ENCODE assay signal across 30 cellular contexts in the genomic region with DNA sequence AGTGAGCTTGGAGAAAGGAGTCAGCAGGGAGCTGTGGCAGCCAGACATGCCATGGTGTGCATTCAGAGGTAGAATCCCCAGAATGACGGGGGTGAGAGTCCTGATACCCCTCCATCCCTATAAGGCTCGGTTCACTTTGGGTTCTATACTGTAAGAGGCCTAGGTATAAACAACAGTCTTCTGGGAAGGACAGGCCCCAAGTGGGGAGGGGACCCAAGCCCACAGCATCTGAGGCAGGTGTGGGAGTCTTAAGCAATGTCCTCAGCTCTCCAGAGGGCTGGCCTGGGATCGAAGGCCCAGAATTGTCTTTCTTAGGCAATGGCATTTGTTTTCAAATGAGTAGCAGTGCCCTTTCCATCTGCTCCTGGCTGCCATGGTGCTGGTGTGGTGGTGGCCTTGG.
"Had no signal": no experiment of that assay in that cellular context is flagged by ENCODE, and none has a peak within 500 bp of the region (broad histone marks: within the 10 kb centered on the region; RNA-seq: fewer than 3 reads in every experiment).

No MANE protein-coding gene starts in this region.

- DNase-seq: activated B cell treated with CpG ODN at 0.5 μM for 24 hours; activated CD4-positive, alpha-beta memory T cell treated with anti-CD3 and anti-CD28 coated beads for 36 hours; activated CD4-positive, alpha-beta T cell treated with anti-CD3 and anti-CD28 coated beads for 4 hours; activated CD4-positive, alpha-beta T cell treated with anti-CD3 and anti-CD28 coated beads, Interleukin-2, amount 10 ng/mL, durations not matched to agents 24 days and 14 days; activated CD4-positive, alpha-beta T cell treated with anti-CD3 and anti-CD28 coated beads, Interleukin-2, amount 50 U/mL, for 1 hour; activated CD4-positive, alpha-beta T cell treated with anti-CD3 and anti-CD28 coated beads, Interleukin-2, amount 50 U/mL, for 4 hours; activated CD4-positive, CD25-positive, alpha-beta regulatory T cell treated with anti-CD3 and anti-CD28 coated beads, Interleukin-2, amount 50 U/mL, for 72 hours; activated CD8-positive, alpha-beta memory T cell treated with anti-CD3 and anti-CD28 coated beads, Interleukin-2, amount 50 U/mL, for 4 hours; activated CD8-positive, alpha-beta T cell treated with anti-CD3 and anti-CD28 coated beads for 36 hours; activated gamma-delta T cell; activated naive CD4-positive, alpha-beta T cell treated with anti-CD3 and anti-CD28 coated beads for 36 hours; activated naive CD4-positive, alpha-beta T cell treated with anti-CD3 and anti-CD28 coated beads, Interleukin-2, amount 50 U/mL, for 16 hours; activated naive CD8-positive, alpha-beta T cell treated with anti-CD3 and anti-CD28 coated beads for 36 hours; activated T-cell treated with anti-CD3 and anti-CD28 coated beads for 4 hours; activated T-cell treated with anti-CD3 and anti-CD28 coated beads, Interleukin-2, amount 50 U/mL, for 1 hour; activated T-cell treated with anti-CD3 and anti-CD28 coated beads, Interleukin-2, amount 50 U/mL, for 4 hours; activated T-cell treated with anti-CD3 and anti-CD28 coated beads, Interleukin-2, amount 50 U/mL, for 72 hours; adrenal gland; amniotic stem cell; aorta; body of pancreas; brain microvascular endothelial cell; central memory CD4-positive, alpha-beta T cell; T-helper 1 cell; T-helper 2 cell; T-helper 9 cell had no signal

- H3K9me3 ChIP-seq: adrenal gland, body of pancreas, breast epithelium had no signal

- H3K36me3 ChIP-seq: adrenal gland, brain microvascular endothelial cell, breast epithelium had no signal

- H3K4me1 ChIP-seq: adrenal gland, body of pancreas, breast epithelium had no signal

- H3K27me3 ChIP-seq: adrenal gland, body of pancreas, brain microvascular endothelial cell had no signal

- ATAC-seq: activated CD8-positive, alpha-beta T cell treated with anti-CD3 and anti-CD28 coated beads for 36 hours; activated naive CD4-positive, alpha-beta T cell treated with anti-CD3 and anti-CD28 coated beads, Interleukin-2, amount 50 U/mL, for 72 hours; activated T-cell treated with anti-CD3 and anti-CD28 coated beads, Interleukin-2, amount 50 U/mL, for 4 hours; activated T-cell treated with anti-CD3 and anti-CD28 coated beads, Interleukin-2, amount 50 U/mL, for 72 hours; activated T-helper 17 cell treated with anti-CD3 and anti-CD28 coated beads, Interleukin-2, amount 50 U/mL, for 72 hours; body of pancreas had no signal

- H3K4me3 ChIP-seq: adrenal gland, body of pancreas, breast epithelium had no signal

- H3K27ac ChIP-seq: adrenal gland, body of pancreas, brain microvascular endothelial cell, breast epithelium, VCaP had no signal
